ENCODE assay signal across 8 cellular contexts in the genomic region with DNA sequence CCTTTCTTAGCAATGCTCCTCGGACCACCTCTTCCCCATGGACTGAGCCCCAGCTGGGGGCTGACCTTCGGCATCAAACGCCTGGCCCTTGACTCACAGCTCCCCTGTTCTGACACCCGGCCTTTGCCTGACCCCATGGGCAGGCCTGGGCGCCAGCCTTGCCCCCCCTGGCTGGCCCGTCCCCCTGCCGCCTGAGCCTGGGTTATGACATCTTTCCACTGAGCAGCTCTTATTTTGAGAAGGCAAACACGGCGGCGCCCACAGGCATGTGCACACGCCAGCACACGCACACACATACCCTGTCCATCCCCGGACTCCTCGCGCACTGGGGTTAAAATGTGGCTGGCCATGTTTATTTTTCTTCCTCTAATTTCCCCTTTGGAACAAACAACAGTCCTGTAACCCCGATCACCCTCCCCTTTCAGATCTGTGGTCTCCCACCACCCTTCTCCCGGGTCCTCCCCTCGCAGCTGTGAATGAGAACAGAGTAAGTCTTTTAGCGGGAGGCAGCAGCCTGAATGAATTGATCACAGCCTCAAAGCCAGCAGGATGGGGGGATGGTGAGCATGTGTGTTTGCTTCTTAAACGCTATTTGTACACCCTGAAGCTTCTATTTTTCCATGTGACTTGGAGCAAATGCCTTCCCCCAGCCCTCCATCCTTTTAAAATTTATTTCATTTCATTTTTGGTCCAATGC. TPM values are rescaled to one million over a fixed set of nuclear protein-coding genes. Genes with fewer than 3 reads are reported as not detected.
A peak's percentile ranks its signal among the peaks of the same experiment; 100 is the strongest.
DNase-seq lines count a peak whose midpoint lies in the region; ATAC-seq and TF ChIP-seq lines count a peak whose summit lies in the region.

No MANE protein-coding gene starts in this region.

- H3K9me3 ChIP-seq in AG04450 (ENCODE audit: control insufficient read depth, insufficient read depth, low read length) (no peaks in the 10 kb centered on the region), tibial artery (no peaks in the 10 kb centered on the region), Caco-2 (no peaks in the 10 kb centered on the region)

- H3K36me3 ChIP-seq in tibial artery (no peaks in the 10 kb centered on the region), Caco-2 (ENCODE audit: control insufficient read depth, insufficient read depth, low read length) (no peaks in the 10 kb centered on the region)

- POLR2A ChIA-PET in AG04450 (lab: Yijun Ruan, JAX): interaction anchor here (0.5 to 2.9 kb wide), 16 partner anchors 10 to 203 kb away, joined by 3 to 75 read pairs (median 4); a partner anchor contains a TSS
- POLR2A ChIA-PET in Caco-2 (lab: Charles Lee): interaction anchor here (0.6 kb wide), 1 partner anchor 67 kb away, joined by 4 read pairs; no protein-coding TSS in a partner anchor
- POLR2A ChIA-PET in T-cell (lab: Charles Lee): no interaction called here

- H3K27me3 ChIP-seq in AG04450 (ENCODE audit: control insufficient read depth, insufficient read depth, low read length) (no peaks in the 10 kb centered on the region), tibial artery (no peaks in the 10 kb centered on the region), Caco-2 (replicated peaks; ENCODE audit: control insufficient read depth, insufficient read depth, low read length) (peaks cover 4% of the 10 kb centered on the region)

- CTCF ChIA-PET in AG04450 (lab: Charles Lee): interaction anchor here (0.8 to 2.9 kb wide), 13 partner anchors 8 to 147 kb away, joined by 3 to 16 read pairs (median 5); no protein-coding TSS in a partner anchor
- CTCF ChIA-PET in Caco-2 (lab: Charles Lee): interaction anchor here (0.9 to 1.4 kb wide), 3 partner anchors 9 to 17 kb away, joined by 3 to 6 read pairs (median 5); no protein-coding TSS in a partner anchor
- CTCF ChIA-PET in T-cell (lab: Charles Lee): interaction anchor here (0.5 to 0.6 kb wide), 2 partner anchors 23 to 386 kb away, joined by 3 to 5 read pairs; no protein-coding TSS in a partner anchor

- intact Hi-C loops in lower leg skin (cut with DNase I; ENCODE audit: low total_unique reads): no loop called here
- intact Hi-C loops in tibial artery (cut with DNase I; ENCODE audit: low total_unique reads): loop anchor here (10.0 kb wide), 1 partner anchor 53 kb away; no protein-coding TSS in a partner anchor
- intact Hi-C loops in Caco-2 (cut with micrococcal nuclease; ENCODE audit: unreplicated experiment): no loop called here

- H3K4me3 ChIP-seq in AG04450 (ENCODE audit: low read depth, low read length) (peak overlapping the region; percentile 32), choroid plexus epithelial cell (ENCODE audit: low read depth, low read length) (no peak overlapping the region), lower leg skin (ENCODE audit: low read depth, poor library complexity, severe bottlenecking) (no peak overlapping the region), tibial artery (peak overlapping the region in 1 of 2 donors; percentile 27), Caco-2 (ENCODE audit: low read depth, low read length) (no peak overlapping the region)

- H3K4me1 ChIP-seq in tibial artery (peaks cover 13 to 90% (median 73%) of the 10 kb centered on the region in 4 donors), Caco-2 (no peaks in the 10 kb centered on the region)

- TF ChIP-seq CTCF in AG04450 (IDR thresholded peaks at IDR 0.05; ENCODE audit: low read depth, low read length) (no peak; the same call in 1 of the 2 replicates), choroid plexus epithelial cell (conservative IDR thresholded peaks at IDR 0.05; ENCODE audit: low read depth, low read length) (no peak), lower leg skin (IDR thresholded peaks at IDR 0.05) (no peak), tibial artery (IDR thresholded peaks at IDR 0.05) (peak in 1 of 2 experiments; percentile 7), Caco-2 (IDR thresholded peaks at IDR 0.05; ENCODE audit: insufficient read depth in 1 of 2, low read depth in 1 of 2, low read length in 1 of 2, severe bottlenecking in 1 of 2, unreplicated experiment in 1 of 2) (no peak)

- no peak for TF ChIP-seq POLR2A in lower leg skin (IDR thresholded peaks at IDR 0.05)

- H3K27ac Mint-ChIP-seq in Caco-2 (ENCODE audit: unreplicated experiment) (no peak overlapping the region), T-cell (no peak overlapping the region)

- no peaks in the 10 kb centered on the region for H3K9me3 Mint-ChIP-seq in Caco-2 (ENCODE audit: unreplicated experiment)
- H3K9me3 Mint-ChIP-seq in T-cell: no peaks in the 10 kb centered on the region

- H3K4me3 Mint-ChIP-seq in Caco-2 (ENCODE audit: unreplicated experiment) (no peak overlapping the region), T-cell (no peak overlapping the region)

- H3K27ac ChIP-seq in AG04450 (ENCODE audit: low read depth, low read length) (peak overlapping the region; percentile 97), tibial artery (peak overlapping the region; percentile 96 to 97)

- H3K36me3 Mint-ChIP-seq in Caco-2 (ENCODE audit: insufficient read depth, unreplicated experiment) (no peaks in the 10 kb centered on the region), T-cell (no peaks in the 10 kb centered on the region)

- H3K4me1 Mint-ChIP-seq in Caco-2 (ENCODE audit: low read depth, unreplicated experiment) (no peaks in the 10 kb centered on the region), T-cell (peaks cover 0 to 16% (median 0%) of the 10 kb centered on the region in 3 donors)

- BruUV-seq in Caco-2 (replicated peaks; lab: Mats Ljungman, UMichigan): no TSS peak

- ATAC-seq in GM19397 (IDR thresholded peaks at IDR 0.05; ENCODE audit: unreplicated experiment) (no peak), T-cell (replicated peaks in 1 of 4) (no peak)

- 12 to 23% methylated on average over 20 of the region's 20 CpGs for WGBS in lower leg skin, 2 donors

- peak; percentile 89 for DNase-seq in AG04450 (ENCODE audit: low read depth, low spot score)
- DNase-seq in NCI-H2029 treated with DMSO at 0.1 percent for 48 hours (lab: John Stamatoyannopoulos, UW): peak; percentile 83
- peak; percentile 96 for DNase-seq in choroid plexus epithelial cell (ENCODE audit: low read depth)
- DNase-seq in lower leg skin (ENCODE audit: low spot score in 2 of 2): peak; percentile 69 to 95
- peak; percentile 93 to 97 for DNase-seq in tibial artery
- DNase-seq in Caco-2: no peak
- DNase-seq in T-cell: no peak

- H3K27me3 Mint-ChIP-seq in Caco-2 (ENCODE audit: insufficient read depth, unreplicated experiment) (peaks cover 29% of the 10 kb centered on the region), T-cell (peaks cover 43 to 58% of the 10 kb centered on the region in 2 donors)

RNA-seq across cellular contexts. Expression of a gene that starts 11.8 kb away (rescaled TPM):
- polyA plus RNA-seq in AG04450 (2011; rRNA removed): 2.8 and 3.9 TPM in 2 replicates
- 3.9 and 5.5 TPM in 2 replicates for polyA minus RNA-seq in AG04450 (2011; rRNA and poly(A)+ RNA removed)
- 10 to 100 TPM; 27.3 to 79.8 (median 33.7) TPM for total RNA-seq in lower leg skin
- total RNA-seq in Caco-2 (2022): not detected in 2 replicates
- under 1 TPM in 1 of 5 donors, not detected in 4; 0.20 TPM for total RNA-seq in T-cell

RNA-seq across cellular contexts. Expression of a gene that starts 47.8 kb away (rescaled TPM):
- not detected in 2 replicates for polyA plus RNA-seq in AG04450 (2011; rRNA removed)
- not detected in 2 replicates for polyA minus RNA-seq in AG04450 (2011; rRNA and poly(A)+ RNA removed)
- 1 to 10 TPM in 2 of 4 donors, under 1 TPM in 1, not detected in 1; 0.42 to 3.6 (median 1.3) TPM for total RNA-seq in lower leg skin
- not detected in 2 replicates for total RNA-seq in Caco-2 (2022)
- 100 to 1,000 TPM in 1 of 5 donors, 10 to 100 TPM in 4; 17.3 to 377 (median 82.9) TPM for total RNA-seq in T-cell

Comparison
In these comparisons a context has a peak if more than half of its experiments do, and no peak if none do; other contexts are left out.
1. DNase-seq: peak in AG04450 (single experiment), NCI-H2029 treated with DMSO at 0.1 percent for 48 hours (single experiment), choroid plexus epithelial cell (single experiment), lower leg skin (2 of 2) and tibial artery (2 of 2); none in Caco-2 (0 of 2) and T-cell (0 of 34).
2. RNA of a gene that starts 11.8 kb away (total RNA-seq): 27.3 to 79.8 TPM in lower leg skin; 0.20 TPM in T-cell and not detected in Caco-2; every median in the first group is over 10 times any median in the second.
3. POLR2A ChIA-PET loops: an anchor here in AG04450 (0.5 to 2.9 kb wide) and Caco-2 (0.6 kb wide); none called in T-cell.